Comparison of ENCODE assay signal across 1 cellular context in genomic region chr14:93150227-93151206, GRCh38.
TF ChIP-seq lines count a peak whose summit lies in the region.

No MANE protein-coding gene starts in this region.

TF ChIP-seq in GM12878, 131 proteins besides CTCF, POLR2A, EP300 and RAD21:
- TF ChIP-seq IKZF1 (conservative IDR thresholded peaks at IDR 0.05) (0 out of 2 replicates have a peak, but pooled peaks have one; percentile 8), NKRF (conservative IDR thresholded peaks at IDR 0.05) (no peak), MEF2A (IDR thresholded peaks at IDR 0.05; ENCODE audit: insufficient read depth, low read depth, low read length) (no peak), SIN3A (IDR thresholded peaks at IDR 0.05; ENCODE audit: low read depth, low read length) (no peak), SP1 (IDR thresholded peaks at IDR 0.05; ENCODE audit: low read depth, low read length) (no peak), BHLHE40 (IDR thresholded peaks at IDR 0.05; ENCODE audit: borderline replicate concordance in 1 of 2, low read depth in 2 of 2, low read length in 1 of 2) (peak; percentile 15 to 24; a peak in 2 of 4 replicates), NFYA (IDR thresholded peaks at IDR 0.05; ENCODE audit: borderline replicate concordance, low read depth, low read length) (no peak), IRF5 (IDR thresholded peaks at IDR 0.05; ENCODE audit: borderline replicate concordance) (no peak), BRCA1 (IDR thresholded peaks at IDR 0.05; ENCODE audit: low read depth, low read length) (no peak), CBFB (IDR thresholded peaks at IDR 0.05; ENCODE audit: low read depth) (no peak), RELA (IDR thresholded peaks at IDR 0.05; ENCODE audit: borderline replicate concordance, partially characterized antibody) (no peak), CHD1 (IDR thresholded peaks at IDR 0.05; ENCODE audit: low read depth, low read length) (no peak), ZNF24 (IDR thresholded peaks at IDR 0.05) (no peak)
